In genomic region chrX:120736989-120737388, GRCh38 we compare ENCODE assay signal across 21 cellular contexts.
DNase-seq lines count a peak whose midpoint lies in the region; ATAC-seq, FAIRE-seq and TF ChIP-seq lines count a peak whose summit lies in the region.
"Had no signal": no experiment of that assay in that cellular context is flagged by ENCODE, and none has a peak within 500 bp of the region (broad histone marks: within the 10 kb centered on the region; RNA-seq: fewer than 3 reads in every experiment).

No MANE protein-coding gene starts in this region.

- FAIRE-seq in RCC 7860 (lab: Jason Lieb, UNC) (peak; percentile 77), urothelium cell line (lab: Jason Lieb, UNC) (no peak)
- FAIRE-seq: endometrium had no signal

- no peaks in the 10 kb centered on the region for H3K9me3 Mint-ChIP-seq in activated naive CD8-positive, alpha-beta T cell (ENCODE audit: low read depth)
- no peaks in the 10 kb centered on the region for H3K9me3 Mint-ChIP-seq in activated naive CD8-positive, alpha-beta T cell treated with anti-CD3 and anti-CD28 coated beads for 36 hours
- H3K9me3 Mint-ChIP-seq: central memory CD8-positive, alpha-beta T cell had no signal

- no peak overlapping the region for H3K4me3 Mint-ChIP-seq in activated naive CD8-positive, alpha-beta T cell
- no peak overlapping the region for H3K4me3 Mint-ChIP-seq in activated naive CD8-positive, alpha-beta T cell treated with anti-CD3 and anti-CD28 coated beads for 36 hours
- H3K4me3 Mint-ChIP-seq: activated CD4-positive, alpha-beta T cell treated with anti-CD3 and anti-CD28 coated beads, Interleukin-2, amount 10 ng/mL, durations not matched to agents 7 days and 5 days; central memory CD8-positive, alpha-beta T cell had no signal

- peaks cover 18% of the 10 kb centered on the region for H3K4me1 Mint-ChIP-seq in activated naive CD8-positive, alpha-beta T cell (ENCODE audit: low read depth)
- H3K4me1 Mint-ChIP-seq in activated naive CD8-positive, alpha-beta T cell treated with anti-CD3 and anti-CD28 coated beads for 36 hours = peaks cover 20% of the 10 kb centered on the region
- H3K4me1 Mint-ChIP-seq: central memory CD8-positive, alpha-beta T cell had no signal

- H3K36me3 Mint-ChIP-seq in activated naive CD8-positive, alpha-beta T cell = no peaks in the 10 kb centered on the region
- H3K36me3 Mint-ChIP-seq in activated naive CD8-positive, alpha-beta T cell treated with anti-CD3 and anti-CD28 coated beads for 36 hours = no peaks in the 10 kb centered on the region

- DNase-seq in activated naive CD8-positive, alpha-beta T cell treated with anti-CD3 and anti-CD28 coated beads for 36 hours = no peak
- DNase-seq in RCC 7860 (ENCODE audit: low spot score) (peak; percentile 70), epithelial cell of esophagus (ENCODE audit: low read depth) (peak; percentile 58), urothelium cell line (ENCODE audit: low spot score) (peak; percentile 1), NCI-H524 treated with DMSO at 0.1 percent for 48 hours (lab: John Stamatoyannopoulos, UW) (no peak)
- DNase-seq: activated CD4-positive, alpha-beta T cell treated with anti-CD3 and anti-CD28 coated beads, Interleukin-2, amount 10 ng/mL, durations not matched to agents 7 days and 5 days; activated gamma-delta T cell treated with Interleukin-2 at 50 U/mL for 16 hours; H7; heart left ventricle; kidney glomerular epithelial cell; NCI-H187 treated with DMSO at 0.1 percent for 48 hours; NCI-H526; nucleus accumbens; Peyer's patch; stomach had no signal

- TF ChIP-seq CTCF in epithelial cell of esophagus (IDR thresholded peaks at IDR 0.05; ENCODE audit: insufficient read depth, low read depth, low read length, missing control alignments) = no peak

- peak overlapping the region; percentile 34 for H3K27ac Mint-ChIP-seq in activated naive CD8-positive, alpha-beta T cell
- no peak overlapping the region for H3K27ac Mint-ChIP-seq in activated naive CD8-positive, alpha-beta T cell treated with anti-CD3 and anti-CD28 coated beads for 36 hours
- H3K27ac Mint-ChIP-seq: activated CD4-positive, alpha-beta T cell treated with anti-CD3 and anti-CD28 coated beads, Interleukin-2, amount 10 ng/mL, durations not matched to agents 7 days and 5 days had no signal

- no peaks in the 10 kb centered on the region for H3K27me3 Mint-ChIP-seq in activated naive CD8-positive, alpha-beta T cell
- no peaks in the 10 kb centered on the region for H3K27me3 Mint-ChIP-seq in activated naive CD8-positive, alpha-beta T cell treated with anti-CD3 and anti-CD28 coated beads for 36 hours
- H3K27me3 Mint-ChIP-seq: activated CD4-positive, alpha-beta T cell treated with anti-CD3 and anti-CD28 coated beads, Interleukin-2, amount 10 ng/mL, durations not matched to agents 7 days and 5 days; central memory CD8-positive, alpha-beta T cell had no signal

- no peak for ATAC-seq in HG02759 (IDR thresholded peaks at IDR 0.05; ENCODE audit: unreplicated experiment)
- no peak for ATAC-seq in GM21619 (IDR thresholded peaks at IDR 0.05; ENCODE audit: unreplicated experiment)
- ATAC-seq: heart left ventricle had no signal

- H3K4me3 ChIP-seq in epithelial cell of esophagus (ENCODE audit: low read length) = no peak overlapping the region
- H3K4me3 ChIP-seq: heart left ventricle, Peyer's patch, skin epidermis, stomach had no signal

Comparison
In these comparisons a context has a peak if more than half of its experiments do, and no peak if none do; other contexts are left out.
1. DNase-seq: peak in RCC 7860 (single experiment), epithelial cell of esophagus (single experiment) and urothelium cell line (single experiment); none in activated naive CD8-positive, alpha-beta T cell treated with anti-CD3 and anti-CD28 coated beads for 36 hours (single experiment) and NCI-H524 treated with DMSO at 0.1 percent for 48 hours (single experiment).